In genomic region chr1:1945782-1946393, GRCh38 we compare ENCODE assay signal across 13 cellular contexts. TPM values are rescaled to one million over a fixed set of nuclear protein-coding genes. Genes with fewer than 3 reads are reported as not detected.
A peak's percentile ranks its signal among the peaks of the same experiment; 100 is the strongest.
DNase-seq lines count a peak whose midpoint lies in the region; ATAC-seq, FAIRE-seq and TF ChIP-seq lines count a peak whose summit lies in the region.
"Had no signal": no experiment of that assay in that cellular context is flagged by ENCODE, and none has a peak within 500 bp of the region (broad histone marks: within the 10 kb centered on the region; RNA-seq: fewer than 3 reads in every experiment).

No MANE protein-coding gene starts in this region.

- no peak for TF ChIP-seq EP300 in K562 (IDR thresholded peaks at IDR 0.05; ENCODE audit: low read length)
- TF ChIP-seq EP300 in HepG2 (IDR thresholded peaks at IDR 0.05; ENCODE audit: low read depth in 2 of 2, low read length in 2 of 2) = no peak
- no peak for TF ChIP-seq EP300 in HepG2 (CRISPR knock-in tag; IDR thresholded peaks at IDR 0.05; ENCODE audit: borderline replicate concordance)

- CTCF ChIA-PET in K562 (lab: Yijun Ruan, JAX; ENCODE audit: low intra/inter-chr PET ratio) (no interaction called here), HepG2 (lab: Yijun Ruan, JAX; ENCODE audit: low intra/inter-chr PET ratio, low total read pairs) (no interaction called here)

- BruUV-seq in K562 (replicated peaks; lab: Mats Ljungman, UMichigan) (no TSS peak), HepG2 (replicated peaks; lab: Mats Ljungman, UMichigan) (no TSS peak)

- TF ChIP-seq POLR2A in K562 (conservative IDR thresholded peaks at IDR 0.05) = no peak
- TF ChIP-seq POLR2A in HepG2 (IDR thresholded peaks at IDR 0.05; ENCODE audit: insufficient read depth in 1 of 2, low read depth in 2 of 2, low read length in 2 of 2) = no peak
- TF ChIP-seq POLR2A in spleen (IDR thresholded peaks at IDR 0.05) = no peak

- H3K27me3 ChIP-seq in K562 (ENCODE audit: control insufficient read depth in 2 of 2, insufficient read depth in 2 of 2, low read length in 2 of 2) = peaks cover 56 to 84% of the 10 kb centered on the region in 2 experiments
- H3K27me3 ChIP-seq in HepG2 (ENCODE audit: control insufficient read depth in 1 of 2, insufficient read depth in 2 of 2, low read length in 2 of 2) = no peaks in the 10 kb centered on the region
- H3K27me3 ChIP-seq in spleen (replicated peaks in 1 of 7) = peaks cover 0 to 28% (median 0%) of the 10 kb centered on the region in 7 donors

- H2AFZ ChIP-seq in K562 (ENCODE audit: low read depth, low read length) = no peak overlapping the region
- no peak overlapping the region for H2AFZ ChIP-seq in HepG2 (ENCODE audit: low read length)

- H3K4me1 ChIP-seq in K562 (replicated peaks in 1 of 2; ENCODE audit: control insufficient read depth in 2 of 2, insufficient read depth in 2 of 2, low read length in 2 of 2) = peaks cover 0 to 32% of the 10 kb centered on the region in 2 experiments; a peak in 2 of 5 replicates
- peaks cover 67% of the 10 kb centered on the region for H3K4me1 ChIP-seq in HepG2 (ENCODE audit: insufficient read depth, low read length)
- peaks cover 0 to 18% (median 10%) of the 10 kb centered on the region in 6 donors for H3K4me1 ChIP-seq in spleen

- in situ Hi-C loops in K562 (cut with MboI) = no loop called here
- in situ Hi-C loops in HepG2 (cut with HindIII; ENCODE audit: extremely low pct_ligation_motif_present, low pct_unique_long_range_greater_than_20kb) = no loop called here

- TF ChIP-seq RAD21 in K562 (CRISPR knock-in tag; conservative IDR thresholded peaks at IDR 0.05 in 1 of 2, IDR thresholded peaks at IDR 0.05 in 1 of 2) (no peak), HepG2 (CRISPR knock-in tag; IDR thresholded peaks at IDR 0.05) (no peak)

- POLR2A ChIA-PET in K562 (lab: Yijun Ruan, JAX) (no interaction called here), HepG2 (lab: Yijun Ruan, JAX) (interaction anchor here (2.2 kb wide), 1 partner anchor 10 kb away, joined by 5 read pairs; no protein-coding TSS in a partner anchor)

- H3K27ac ChIP-seq in K562 (ENCODE audit: extremely low read depth, low read depth, low read length) = no peak overlapping the region
- H3K27ac ChIP-seq in HepG2 (ENCODE audit: extremely low read length, insufficient read depth, low read length) = no peak overlapping the region
- H3K27ac ChIP-seq in spleen = no peak overlapping the region
- H3K27ac ChIP-seq: BLaER1 treated with 17β-estradiol and CSF1 and Interleukin-3, amounts not matched to agents 10 nM and 100 nM had no signal

- H3K4me2 ChIP-seq in K562 (ENCODE audit: insufficient read depth, low read length) (no peak overlapping the region), HepG2 (ENCODE audit: low read depth, low read length) (no peak overlapping the region; the same call in 1 of the 2 replicates)

- intact Hi-C loops in Right ventricle myocardium superior (cut with DNase I) (no loop called here), cardiac septum (cut with DNase I) (no loop called here), K562 (cut with micrococcal nuclease) (no loop called here), HepG2 (cut with micrococcal nuclease; ENCODE audit: unreplicated experiment) (no loop called here), spleen (cut with DNase I; ENCODE audit: low total_unique reads) (loop anchor here (10.0 kb wide), 1 partner anchor 99 kb away; no protein-coding TSS in a partner anchor)

- WGBS in K562 (ENCODE audit: insufficient coverage, low coverage, missing lambda C conversion rate) = under 1% methylated on average over 29 of the region's 29 CpGs
- WGBS in HepG2 (ENCODE audit: low lambda C conversion rate) = 86% methylated on average over 21 of the region's 29 CpGs
- whole genome bisulfite sequencing in spleen, 5 donors = 88 to 95% (median 88%) methylated on average over 25 to 29 of the region's 29 CpGs

- H3K79me2 ChIP-seq in K562 (ENCODE audit: control insufficient read depth, insufficient read depth, low read length) (no peaks in the 10 kb centered on the region), HepG2 (ENCODE audit: insufficient read depth, low read length) (peaks cover 13% of the 10 kb centered on the region)

- TF ChIP-seq CTCF in K562 (IDR thresholded peaks at IDR 0.05 in 2 of 3, conservative IDR thresholded peaks at IDR 0.05 in 1 of 3; ENCODE audit: insufficient read depth in 2 of 3, low read depth in 1 of 3, low read length in 3 of 3) (no peak), HepG2 (CRISPR knock-in tag; IDR thresholded peaks at IDR 0.05) (no peak), spleen (IDR thresholded peaks at IDR 0.05 in 8 of 11, conservative IDR thresholded peaks at IDR 0.05 in 3 of 11) (no peak)

- H4K20me1 ChIP-seq in K562 (replicated peaks; ENCODE audit: control insufficient read depth, insufficient read depth, low read length) (peaks cover 10% of the 10 kb centered on the region), HepG2 (ENCODE audit: insufficient read depth, low read length) (0 out of 2 replicates have a peak, but pooled peaks cover 3% of the 10 kb centered on the region)
- H4K20me1 ChIP-seq: BLaER1 treated with 17β-estradiol and CSF1 and Interleukin-3, amounts not matched to agents 10 nM and 100 nM had no signal

- no peak for FAIRE-seq in K562 (lab: Jason Lieb, UNC)
- FAIRE-seq in HepG2 (lab: Jason Lieb, UNC) = no peak

- no peaks in the 10 kb centered on the region for H3K9me1 ChIP-seq in K562 (ENCODE audit: control insufficient read depth, insufficient read depth, low read length)

- ATAC-seq in Right ventricle myocardium superior (ENCODE audit: poor library complexity) = no peak
- no peak for ATAC-seq in K562
- ATAC-seq in HepG2 = no peak

- no peaks in the 10 kb centered on the region for H3K9me3 ChIP-seq in K562 (replicated peaks; ENCODE audit: control insufficient read depth, insufficient read depth, low read depth, low read length)
- no peaks in the 10 kb centered on the region for H3K9me3 ChIP-seq in HepG2 (ENCODE audit: low read length)
- peaks cover 0 to 6% (median 1%) of the 10 kb centered on the region in 8 donors for H3K9me3 ChIP-seq in spleen

- peak; percentile 33 for DNase-seq in Right ventricle myocardium superior
- DNase-seq in cardiac septum (ENCODE audit: low spot score) = no peak
- DNase-seq in K562 (ENCODE audit: extremely low read depth in 1 of 4, low spot score in 3 of 4) = no peak
- DNase-seq in HepG2 (ENCODE audit: low spot score) = no peak
- peak; percentile 49 for DNase-seq in spleen
- no peak for DNase-seq in activated naive CD4-positive, alpha-beta T cell (lab: John Stamatoyannopoulos, UW)
- DNase-seq in putamen (ENCODE audit: low spot score) = no peak
- DNase-seq in AG08396 (ENCODE audit: low spot score) = no peak
- DNase-seq: 8988T; CD4-positive, CD25-positive, alpha-beta regulatory T cell had no signal

- H3K9ac ChIP-seq in K562 (ENCODE audit: insufficient read depth in 1 of 2, low read depth in 2 of 2, low read length in 2 of 2) = no peak overlapping the region
- no peak overlapping the region for H3K9ac ChIP-seq in HepG2 (ENCODE audit: insufficient read depth, low read depth, low read length)
- H3K9ac ChIP-seq: BLaER1 treated with 17β-estradiol and CSF1 and Interleukin-3, amounts not matched to agents 10 nM and 100 nM had no signal

- no peak overlapping the region for H3K4me3 ChIP-seq in K562
- H3K4me3 ChIP-seq in HepG2 (replicated peaks in 1 of 3; ENCODE audit: insufficient read depth in 1 of 3, low read depth in 2 of 3, low read length in 3 of 3) = no peak overlapping the region
- no peak overlapping the region for H3K4me3 ChIP-seq in spleen
- H3K4me3 ChIP-seq: BLaER1 treated with 17β-estradiol and CSF1 and Interleukin-3, amounts not matched to agents 10 nM and 100 nM had no signal

- H3K36me3 ChIP-seq in K562 (ENCODE audit: control insufficient read depth, insufficient read depth, low read length) (no peaks in the 10 kb centered on the region), HepG2 (replicated peaks in 1 of 2; ENCODE audit: control insufficient read depth in 1 of 2, insufficient read depth in 2 of 2, low read length in 2 of 2) (no peaks in the 10 kb centered on the region), spleen (no peaks in the 10 kb centered on the region)
- H3K36me3 ChIP-seq: BLaER1 treated with 17β-estradiol and CSF1 and Interleukin-3, amounts not matched to agents 10 nM and 100 nM had no signal

RNA-seq across cellular contexts. Expression of gene TMEM52, which starts 26.8 kb away (rescaled TPM):
- total RNA-seq in Right ventricle myocardium superior (2.1 TPM), cardiac septum (0.70 TPM), K562 (2014; rRNA removed) (19.2 and 24.9 TPM in 2 replicates), K562 (2014; rRNA removed; fragmentation: Illumina TruSeq; extraction: Trizol) (1.9 and 4.3 TPM in 2 replicates), K562 (2015; rRNA removed; fragmentation: Illumina TruSeq; extraction: Trizol) (6.8 and 7.9 TPM in 2 replicates), K562 (2021) (21.5 and 22.5 TPM in 2 replicates), HepG2 (2016; rRNA removed; fragmentation: Illumina TruSeq; extraction: Trizol) (12.9 and 18.7 TPM in 2 replicates), spleen (1 to 10 TPM in 6 of 7 donors, not detected in 1; 1.1 to 4.7 (median 1.8) TPM)
- total RNA-seq in K562 (2011; cell fraction: chromatin; rRNA removed; ENCODE audit: low replicate concordance) = 5.7 and 20.2 TPM in 2 replicates
- 23.0 and 23.7 TPM in 2 replicates for total RNA-seq in K562 (2011; cell fraction: nucleolus; rRNA removed)
- 12.5 and 15.1 TPM in 2 replicates for total RNA-seq in K562 (2011; cell fraction: nucleoplasm; rRNA removed)
- polyA plus RNA-seq in K562 (2011; rRNA removed) (6.8 and 10.6 TPM in 2 replicates), K562 (2014; fragmentation: Illumina TruSeq; extraction: Trizol) (14.1 and 18.1 TPM in 2 replicates), K562 (2014; fragmentation: Nextera tagmentation; extraction: Ambion mirVana) (1 to 10 TPM in 1 of 2 experiments, under 1 TPM in 1; 0.37 to 1.4 TPM), K562 (2014; rRNA removed) (15.3 and 17.2 TPM in 2 replicates), HepG2 (2011; rRNA removed) (13.2 and 15.3 TPM in 2 replicates), spleen (1 to 10 TPM in 1 of 3 donors, under 1 TPM in 2; 0.35 to 1.9 (median 0.64) TPM)
- 17.0 and 45.9 TPM in 2 replicates for polyA plus RNA-seq in K562 (2011; cell fraction: cytosol; rRNA removed)
- 31.9 and 53.9 TPM in 2 replicates for polyA plus RNA-seq in K562 (2011; cell fraction: nucleus; rRNA removed)
- polyA plus RNA-seq in K562 (2012) = 8.9 and 9.5 TPM in 2 replicates
- polyA minus RNA-seq in K562 (2011; rRNA and poly(A)+ RNA removed) = 2.1 and 3.8 TPM in 2 replicates
- polyA minus RNA-seq in K562 (2011; cell fraction: cytosol; rRNA and poly(A)+ RNA removed) = 8.1 and 9.6 TPM in 2 replicates
- 5.1 and 6.1 TPM in 2 replicates for polyA minus RNA-seq in K562 (2011; cell fraction: nucleus; rRNA and poly(A)+ RNA removed)
- 49.1 and 56.2 TPM in 2 replicates for total RNA-seq in HepG2 (2016; cell fraction: cytosol; rRNA removed; fragmentation: Illumina TruSeq; extraction: Trizol; ENCODE audit: low read depth)
- total RNA-seq in HepG2 (2016; cell fraction: insoluble cytoplasmic fraction; rRNA removed; fragmentation: Illumina TruSeq; extraction: Trizol) = 9.2 and 18.5 TPM in 2 replicates
- total RNA-seq in HepG2 (2016; cell fraction: membrane; rRNA removed; fragmentation: Illumina TruSeq; extraction: Trizol) = 52.4 and 62.3 TPM in 2 replicates
- 7.7 and 11.9 TPM in 2 replicates for total RNA-seq in HepG2 (2016; cell fraction: nucleus; rRNA removed; fragmentation: Illumina TruSeq; extraction: Trizol)
- 12.8 and 25.5 TPM in 2 replicates for polyA plus RNA-seq in HepG2 (2011; cell fraction: cytosol; rRNA removed)
- polyA plus RNA-seq in HepG2 (2011; cell fraction: nucleus; rRNA removed) = 29.4 and 36.3 TPM in 2 replicates
- polyA plus RNA-seq in HepG2 (2012) = 6.6 and 7.8 TPM in 2 replicates
- 77.9 and 88.5 TPM in 2 replicates for polyA plus RNA-seq in HepG2 (2016; cell fraction: cytosol; fragmentation: Illumina TruSeq; extraction: Trizol; ENCODE audit: low read depth)
- 13.6 and 17.5 TPM in 2 replicates for polyA plus RNA-seq in HepG2 (2016; cell fraction: insoluble cytoplasmic fraction; fragmentation: Illumina TruSeq; extraction: Trizol; ENCODE audit: low read depth)
- polyA plus RNA-seq in HepG2 (2016; cell fraction: membrane; fragmentation: Illumina TruSeq; extraction: Trizol; ENCODE audit: low read depth) = 69.4 and 73.4 TPM in 2 replicates
- 21.1 and 21.2 TPM in 2 replicates for polyA plus RNA-seq in HepG2 (2016; cell fraction: nucleus; fragmentation: Illumina TruSeq; extraction: Trizol; ENCODE audit: insufficient read depth, low read depth)
- polyA minus RNA-seq in HepG2 (2011; rRNA and poly(A)+ RNA removed; ENCODE audit: low replicate concordance) = 1.1 and 27.0 TPM in 2 replicates
- polyA minus RNA-seq in HepG2 (2011; cell fraction: cytosol; rRNA and poly(A)+ RNA removed) = 7.6 and 7.8 TPM in 2 replicates
- polyA minus RNA-seq in HepG2 (2011; cell fraction: nucleus; rRNA and poly(A)+ RNA removed) = 2.3 and 2.6 TPM in 2 replicates

RNA-seq across cellular contexts. Expression of gene CALML6, which starts 30.8 kb away (rescaled TPM):
- total RNA-seq in Right ventricle myocardium superior = not detected
- total RNA-seq in cardiac septum = 0.16 TPM
- total RNA-seq in K562 (2011; cell fraction: chromatin; rRNA removed; ENCODE audit: low replicate concordance) = 0.56 and 0.69 TPM in 2 replicates
- 0.33 and 0.39 TPM in 2 replicates for total RNA-seq in K562 (2011; cell fraction: nucleolus; rRNA removed)
- not detected in 2 replicates for total RNA-seq in K562 (2011; cell fraction: nucleoplasm; rRNA removed)
- total RNA-seq in K562 (2014; rRNA removed) = not detected in 2 replicates
- not detected in 2 replicates for total RNA-seq in K562 (2014; rRNA removed; fragmentation: Illumina TruSeq; extraction: Trizol)
- not detected in 2 replicates for total RNA-seq in K562 (2015; rRNA removed; fragmentation: Illumina TruSeq; extraction: Trizol)
- not detected in 2 replicates for total RNA-seq in K562 (2021)
- 0.14 TPM in 1 of 2 replicates, not detected in the other for polyA plus RNA-seq in K562 (2011; rRNA removed)
- not detected in 2 replicates for polyA plus RNA-seq in K562 (2011; cell fraction: cytosol; rRNA removed)
- polyA plus RNA-seq in K562 (2011; cell fraction: nucleus; rRNA removed) = 0.10 and 0.68 TPM in 2 replicates
- polyA plus RNA-seq in K562 (2012) = 0.08 and 0.53 TPM in 2 replicates
- polyA plus RNA-seq in K562 (2014; fragmentation: Illumina TruSeq; extraction: Trizol) = not detected in 2 replicates
- polyA plus RNA-seq in K562 (2014; fragmentation: Nextera tagmentation; extraction: Ambion mirVana) = not detected
- 0.16 TPM in 1 of 2 replicates, not detected in the other for polyA plus RNA-seq in K562 (2014; rRNA removed)
- not detected in 2 replicates for polyA minus RNA-seq in K562 (2011; rRNA and poly(A)+ RNA removed)
- polyA minus RNA-seq in K562 (2011; cell fraction: cytosol; rRNA and poly(A)+ RNA removed) = not detected in 2 replicates
- polyA minus RNA-seq in K562 (2011; cell fraction: nucleus; rRNA and poly(A)+ RNA removed) = not detected in 2 replicates
- 0.11 TPM in 1 of 2 replicates, not detected in the other for total RNA-seq in HepG2 (2016; rRNA removed; fragmentation: Illumina TruSeq; extraction: Trizol)
- total RNA-seq in HepG2 (2016; cell fraction: cytosol; rRNA removed; fragmentation: Illumina TruSeq; extraction: Trizol; ENCODE audit: low read depth) = not detected in 2 replicates
- 0.13 TPM in 1 of 2 replicates, not detected in the other for total RNA-seq in HepG2 (2016; cell fraction: insoluble cytoplasmic fraction; rRNA removed; fragmentation: Illumina TruSeq; extraction: Trizol)
- not detected in 2 replicates for total RNA-seq in HepG2 (2016; cell fraction: membrane; rRNA removed; fragmentation: Illumina TruSeq; extraction: Trizol)
- total RNA-seq in HepG2 (2016; cell fraction: nucleus; rRNA removed; fragmentation: Illumina TruSeq; extraction: Trizol) = not detected in 2 replicates
- 0.12 TPM in 1 of 2 replicates, not detected in the other for polyA plus RNA-seq in HepG2 (2011; rRNA removed)
- not detected in 2 replicates for polyA plus RNA-seq in HepG2 (2011; cell fraction: cytosol; rRNA removed)
- polyA plus RNA-seq in HepG2 (2011; cell fraction: nucleus; rRNA removed) = 0.80 and 1.5 TPM in 2 replicates
- polyA plus RNA-seq in HepG2 (2012) = not detected in 2 replicates
- not detected in 2 replicates for polyA plus RNA-seq in HepG2 (2016; cell fraction: cytosol; fragmentation: Illumina TruSeq; extraction: Trizol; ENCODE audit: low read depth)
- polyA plus RNA-seq in HepG2 (2016; cell fraction: insoluble cytoplasmic fraction; fragmentation: Illumina TruSeq; extraction: Trizol; ENCODE audit: low read depth) = not detected in 2 replicates
- polyA plus RNA-seq in HepG2 (2016; cell fraction: membrane; fragmentation: Illumina TruSeq; extraction: Trizol; ENCODE audit: low read depth) = not detected in 2 replicates
- polyA plus RNA-seq in HepG2 (2016; cell fraction: nucleus; fragmentation: Illumina TruSeq; extraction: Trizol; ENCODE audit: insufficient read depth, low read depth) = 0.38 and 0.87 TPM in 2 replicates
- not detected in 2 replicates for polyA minus RNA-seq in HepG2 (2011; rRNA and poly(A)+ RNA removed; ENCODE audit: low replicate concordance)
- not detected in 2 replicates for polyA minus RNA-seq in HepG2 (2011; cell fraction: cytosol; rRNA and poly(A)+ RNA removed)
- 0.64 TPM in 1 of 2 replicates, not detected in the other for polyA minus RNA-seq in HepG2 (2011; cell fraction: nucleus; rRNA and poly(A)+ RNA removed)
- 1 to 10 TPM in 1 of 7 donors, under 1 TPM in 4, not detected in 2; 0.34 to 3.0 (median 0.66) TPM for total RNA-seq in spleen
- 1 to 10 TPM in 1 of 3 donors, under 1 TPM in 2; 0.58 to 1.8 (median 0.85) TPM for polyA plus RNA-seq in spleen
- total RNA-seq: CD4-positive, CD25-positive, alpha-beta regulatory T cell; H4 had no signal
- polyA plus RNA-seq: CD4-positive, CD25-positive, alpha-beta regulatory T cell had no signal

RNA-seq across cellular contexts. Expression of gene GNB1, which starts 55.0 kb away (rescaled TPM):
- total RNA-seq in Right ventricle myocardium superior (154 TPM), cardiac septum (183 TPM), K562 (2014; rRNA removed) (46.9 and 60.9 TPM in 2 replicates), K562 (2014; rRNA removed; fragmentation: Illumina TruSeq; extraction: Trizol) (113 and 114 TPM in 2 replicates), K562 (2015; rRNA removed; fragmentation: Illumina TruSeq; extraction: Trizol) (106 and 111 TPM in 2 replicates), K562 (2021) (289 and 309 TPM in 2 replicates), HepG2 (2016; rRNA removed; fragmentation: Illumina TruSeq; extraction: Trizol) (66.2 and 76.7 TPM in 2 replicates), spleen (100 to 1,000 TPM; 186 to 304 (median 273) TPM)
- 190 and 209 TPM in 2 replicates for total RNA-seq in K562 (2011; cell fraction: chromatin; rRNA removed; ENCODE audit: low replicate concordance)
- 83.4 and 90.4 TPM in 2 replicates for total RNA-seq in K562 (2011; cell fraction: nucleolus; rRNA removed)
- total RNA-seq in K562 (2011; cell fraction: nucleoplasm; rRNA removed) = 169 and 203 TPM in 2 replicates
- polyA plus RNA-seq in K562 (2011; rRNA removed) (240 and 308 TPM in 2 replicates), K562 (2014; fragmentation: Illumina TruSeq; extraction: Trizol) (293 and 388 TPM in 2 replicates), K562 (2014; fragmentation: Nextera tagmentation; extraction: Ambion mirVana) (10 to 100 TPM; 34.3 to 45.1 TPM), K562 (2014; rRNA removed) (147 and 159 TPM in 2 replicates), HepG2 (2011; rRNA removed) (327 and 345 TPM in 2 replicates), spleen (100 to 1,000 TPM in 1 of 3 donors, 10 to 100 TPM in 2; 76.0 to 132 (median 95.5) TPM)
- 264 and 290 TPM in 2 replicates for polyA plus RNA-seq in K562 (2011; cell fraction: cytosol; rRNA removed)
- 160 and 176 TPM in 2 replicates for polyA plus RNA-seq in K562 (2011; cell fraction: nucleus; rRNA removed)
- polyA plus RNA-seq in K562 (2012) = 213 and 306 TPM in 2 replicates
- polyA minus RNA-seq in K562 (2011; rRNA and poly(A)+ RNA removed) = 343 and 352 TPM in 2 replicates
- polyA minus RNA-seq in K562 (2011; cell fraction: cytosol; rRNA and poly(A)+ RNA removed) = 206 and 275 TPM in 2 replicates
- polyA minus RNA-seq in K562 (2011; cell fraction: nucleus; rRNA and poly(A)+ RNA removed) = 31.1 and 59.9 TPM in 2 replicates
- 98.5 and 108 TPM in 2 replicates for total RNA-seq in HepG2 (2016; cell fraction: cytosol; rRNA removed; fragmentation: Illumina TruSeq; extraction: Trizol; ENCODE audit: low read depth)
- 68.2 and 68.8 TPM in 2 replicates for total RNA-seq in HepG2 (2016; cell fraction: insoluble cytoplasmic fraction; rRNA removed; fragmentation: Illumina TruSeq; extraction: Trizol)
- total RNA-seq in HepG2 (2016; cell fraction: membrane; rRNA removed; fragmentation: Illumina TruSeq; extraction: Trizol) = 163 and 168 TPM in 2 replicates
- total RNA-seq in HepG2 (2016; cell fraction: nucleus; rRNA removed; fragmentation: Illumina TruSeq; extraction: Trizol) = 45.2 and 49.3 TPM in 2 replicates
- polyA plus RNA-seq in HepG2 (2011; cell fraction: cytosol; rRNA removed) = 278 and 286 TPM in 2 replicates
- polyA plus RNA-seq in HepG2 (2011; cell fraction: nucleus; rRNA removed) = 169 and 179 TPM in 2 replicates
- polyA plus RNA-seq in HepG2 (2012) = 196 and 197 TPM in 2 replicates
- 302 and 370 TPM in 2 replicates for polyA plus RNA-seq in HepG2 (2016; cell fraction: cytosol; fragmentation: Illumina TruSeq; extraction: Trizol; ENCODE audit: low read depth)
- polyA plus RNA-seq in HepG2 (2016; cell fraction: insoluble cytoplasmic fraction; fragmentation: Illumina TruSeq; extraction: Trizol; ENCODE audit: low read depth) = 201 and 257 TPM in 2 replicates
- polyA plus RNA-seq in HepG2 (2016; cell fraction: membrane; fragmentation: Illumina TruSeq; extraction: Trizol; ENCODE audit: low read depth) = 387 and 445 TPM in 2 replicates
- polyA plus RNA-seq in HepG2 (2016; cell fraction: nucleus; fragmentation: Illumina TruSeq; extraction: Trizol; ENCODE audit: insufficient read depth, low read depth) = 156 and 160 TPM in 2 replicates
- polyA minus RNA-seq in HepG2 (2011; rRNA and poly(A)+ RNA removed; ENCODE audit: low replicate concordance) = 349 and 450 TPM in 2 replicates
- polyA minus RNA-seq in HepG2 (2011; cell fraction: cytosol; rRNA and poly(A)+ RNA removed) = 168 and 187 TPM in 2 replicates
- 63.1 and 70.6 TPM in 2 replicates for polyA minus RNA-seq in HepG2 (2011; cell fraction: nucleus; rRNA and poly(A)+ RNA removed)

RNA-seq across cellular contexts. Expression of gene CFAP74, which starts 57.7 kb away (rescaled TPM):
- total RNA-seq in Right ventricle myocardium superior (not detected), cardiac septum (not detected), K562 (2014; rRNA removed) (0.04 and 0.05 TPM in 2 replicates), K562 (2014; rRNA removed; fragmentation: Illumina TruSeq; extraction: Trizol) (0.15 and 0.41 TPM in 2 replicates), K562 (2015; rRNA removed; fragmentation: Illumina TruSeq; extraction: Trizol) (0.08 TPM in 1 of 2 replicates, not detected in the other), K562 (2021) (not detected in 2 replicates), HepG2 (2016; rRNA removed; fragmentation: Illumina TruSeq; extraction: Trizol) (0.27 TPM in 1 of 2 replicates, not detected in the other), spleen (under 1 TPM in 3 of 7 donors, not detected in 4; 0.10 to 0.32 (median 0.27) TPM)
- total RNA-seq in K562 (2011; cell fraction: chromatin; rRNA removed; ENCODE audit: low replicate concordance) = not detected in 2 replicates
- not detected in 2 replicates for total RNA-seq in K562 (2011; cell fraction: nucleolus; rRNA removed)
- not detected in 2 replicates for total RNA-seq in K562 (2011; cell fraction: nucleoplasm; rRNA removed)
- polyA plus RNA-seq in K562 (2011; rRNA removed) (not detected in 2 replicates), K562 (2014; fragmentation: Illumina TruSeq; extraction: Trizol) (not detected in 2 replicates), K562 (2014; fragmentation: Nextera tagmentation; extraction: Ambion mirVana) (not detected), K562 (2014; rRNA removed) (0.03 and 0.04 TPM in 2 replicates), HepG2 (2011; rRNA removed) (0.57 and 0.62 TPM in 2 replicates), spleen (under 1 TPM; 0.03 to 0.18 (median 0.09) TPM)
- not detected in 2 replicates for polyA plus RNA-seq in K562 (2011; cell fraction: cytosol; rRNA removed)
- not detected in 2 replicates for polyA plus RNA-seq in K562 (2011; cell fraction: nucleus; rRNA removed)
- polyA plus RNA-seq in K562 (2012) = 0.05 and 2.2 TPM in 2 replicates
- not detected in 2 replicates for polyA minus RNA-seq in K562 (2011; rRNA and poly(A)+ RNA removed)
- not detected in 2 replicates for polyA minus RNA-seq in K562 (2011; cell fraction: cytosol; rRNA and poly(A)+ RNA removed)
- polyA minus RNA-seq in K562 (2011; cell fraction: nucleus; rRNA and poly(A)+ RNA removed) = not detected in 2 replicates
- total RNA-seq in HepG2 (2016; cell fraction: cytosol; rRNA removed; fragmentation: Illumina TruSeq; extraction: Trizol; ENCODE audit: low read depth) = 0.09 TPM in 1 of 2 replicates, not detected in the other
- 0.09 and 0.10 TPM in 2 replicates for total RNA-seq in HepG2 (2016; cell fraction: insoluble cytoplasmic fraction; rRNA removed; fragmentation: Illumina TruSeq; extraction: Trizol)
- 0.07 and 0.09 TPM in 2 replicates for total RNA-seq in HepG2 (2016; cell fraction: membrane; rRNA removed; fragmentation: Illumina TruSeq; extraction: Trizol)
- 0.28 and 0.66 TPM in 2 replicates for total RNA-seq in HepG2 (2016; cell fraction: nucleus; rRNA removed; fragmentation: Illumina TruSeq; extraction: Trizol)
- polyA plus RNA-seq in HepG2 (2011; cell fraction: cytosol; rRNA removed) = 0.13 TPM in 2 replicates
- polyA plus RNA-seq in HepG2 (2011; cell fraction: nucleus; rRNA removed) = 4.1 and 5.0 TPM in 2 replicates
- polyA plus RNA-seq in HepG2 (2012) = 0.67 and 2.1 TPM in 2 replicates
- 0.05 TPM in 1 of 2 replicates, not detected in the other for polyA plus RNA-seq in HepG2 (2016; cell fraction: cytosol; fragmentation: Illumina TruSeq; extraction: Trizol; ENCODE audit: low read depth)
- 0.08 and 0.10 TPM in 2 replicates for polyA plus RNA-seq in HepG2 (2016; cell fraction: insoluble cytoplasmic fraction; fragmentation: Illumina TruSeq; extraction: Trizol; ENCODE audit: low read depth)
- 0.11 TPM in 1 of 2 replicates, not detected in the other for polyA plus RNA-seq in HepG2 (2016; cell fraction: membrane; fragmentation: Illumina TruSeq; extraction: Trizol; ENCODE audit: low read depth)
- 0.48 and 0.64 TPM in 2 replicates for polyA plus RNA-seq in HepG2 (2016; cell fraction: nucleus; fragmentation: Illumina TruSeq; extraction: Trizol; ENCODE audit: insufficient read depth, low read depth)
- 0.56 TPM in 1 of 2 replicates, not detected in the other for polyA minus RNA-seq in HepG2 (2011; rRNA and poly(A)+ RNA removed; ENCODE audit: low replicate concordance)
- polyA minus RNA-seq in HepG2 (2011; cell fraction: cytosol; rRNA and poly(A)+ RNA removed) = 0.20 TPM in 1 of 2 replicates, not detected in the other
- 0.77 and 0.99 TPM in 2 replicates for polyA minus RNA-seq in HepG2 (2011; cell fraction: nucleus; rRNA and poly(A)+ RNA removed)
- total RNA-seq: CD4-positive, CD25-positive, alpha-beta regulatory T cell; Daoy; H4 had no signal
- polyA plus RNA-seq: CD4-positive, CD25-positive, alpha-beta regulatory T cell had no signal

Comparison
In these comparisons a context has a peak if more than half of its experiments do, and no peak if none do; other contexts are left out.
1. DNase-seq: peak in Right ventricle myocardium superior (single experiment) and spleen (single experiment); none in cardiac septum (single experiment), K562 (0 of 4), HepG2 (single experiment), activated naive CD4-positive, alpha-beta T cell (0 of 4), putamen (single experiment) and AG08396 (single experiment).